ENCODE assay signal across 8 cellular contexts in the genomic region with DNA sequence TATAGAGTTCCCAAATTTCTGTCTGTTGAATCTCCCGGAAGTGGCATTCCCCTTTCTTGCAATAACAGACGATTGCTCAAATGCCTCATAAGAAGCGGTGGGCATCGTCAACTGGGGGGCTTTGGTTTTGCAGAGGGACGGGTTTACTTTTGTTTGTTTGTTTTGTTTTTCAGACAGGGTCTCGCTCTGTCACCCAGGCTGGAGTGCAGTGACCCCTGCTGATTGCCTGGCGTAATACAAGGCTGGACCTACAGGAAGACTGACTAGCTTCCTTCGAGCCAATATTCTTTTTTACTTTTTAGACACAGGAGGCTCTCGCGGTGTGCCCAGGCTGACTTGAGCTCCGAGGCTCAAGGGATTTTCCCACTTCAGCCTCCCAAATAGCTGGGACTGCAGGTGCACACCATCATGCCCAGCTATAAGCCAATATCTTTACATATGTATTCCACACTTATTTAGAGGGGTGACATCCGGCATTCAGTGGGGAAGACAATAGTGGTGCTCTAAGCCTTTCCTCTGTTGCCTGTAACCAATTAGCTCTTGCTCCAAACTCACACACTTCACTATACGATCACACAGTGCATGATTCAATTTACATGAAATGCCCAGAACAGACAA. TPM values are rescaled to one million over a fixed set of nuclear protein-coding genes. Genes with fewer than 3 reads are reported as not detected.
DNase-seq lines count a peak whose midpoint lies in the region; ATAC-seq and TF ChIP-seq lines count a peak whose summit lies in the region.

No MANE protein-coding gene starts in this region.

- no peaks in the 10 kb centered on the region for H3K36me3 ChIP-seq in SK-N-MC (ENCODE audit: insufficient read depth, low read length)
- no peaks in the 10 kb centered on the region for H3K36me3 ChIP-seq in mammary epithelial cell (ENCODE audit: insufficient read depth, low read length)
- no peaks in the 10 kb centered on the region for H3K36me3 ChIP-seq in naive thymus-derived CD4-positive, alpha-beta T cell (ENCODE audit: control insufficient read depth in 2 of 3, insufficient read depth in 3 of 3, low read length in 3 of 3)

- peaks cover 0 to 30% (median 11%) of the 10 kb centered on the region in 7 donors for H3K4me1 Mint-ChIP-seq in naive thymus-derived CD4-positive, alpha-beta T cell

- DNase-seq in CD1c-positive myeloid dendritic cell (ENCODE audit: extremely low spot score) = peak; percentile 21
- DNase-seq in SK-N-MC (ENCODE audit: low read depth, low spot score) = no peak
- no peak for DNase-seq in mammary epithelial cell
- peak in 4 of 9 donors; percentile 12 to 43 (median 24) for DNase-seq in naive thymus-derived CD4-positive, alpha-beta T cell

- no peaks in the 10 kb centered on the region for H3K36me3 Mint-ChIP-seq in naive thymus-derived CD4-positive, alpha-beta T cell

- dilution Hi-C loops in mammary epithelial cell (cut with HindIII; ENCODE audit: low sequenced_read_pairs) = no loop called here

- H3K4me3 Mint-ChIP-seq in naive thymus-derived CD4-positive, alpha-beta T cell = peak overlapping the region in 6 of 10 donors; percentile 2 to 77 (median 21)

- peak; percentile 34 to 50 for TF ChIP-seq CTCF in mammary epithelial cell (conservative IDR thresholded peaks at IDR 0.05 in 1 of 2, IDR thresholded peaks at IDR 0.05 in 1 of 2; ENCODE audit: extremely low read depth in 1 of 2, insufficient read depth in 1 of 2, low read depth in 1 of 2, low read length in 2 of 2)

- peak overlapping the region; percentile 18 for H2AFZ ChIP-seq in mammary epithelial cell (ENCODE audit: low read depth, low read length)

- 64% methylated on average over 12 of the region's 13 CpGs for WGBS in mammary epithelial cell (ENCODE audit: low coverage, missing lambda C conversion rate)

- peak overlapping the region; percentile 59 for H3K4me3 ChIP-seq in SK-N-MC
- no peak overlapping the region for H3K4me3 ChIP-seq in mammary epithelial cell (replicated peaks in 1 of 3; ENCODE audit: insufficient read depth in 1 of 3, low read depth in 2 of 3, low read length in 3 of 3)
- H3K4me3 ChIP-seq in naive thymus-derived CD4-positive, alpha-beta T cell (ENCODE audit: low read length) = no peak overlapping the region

- ATAC-seq in GM18909 (IDR thresholded peaks at IDR 0.05; ENCODE audit: poor library complexity, unreplicated experiment) (peak; percentile 72), HG03108 (IDR thresholded peaks at IDR 0.05; ENCODE audit: unreplicated experiment) (peak; percentile 72), esophagus mucosa (no peak)
- peak; percentile 72 for ATAC-seq in naive thymus-derived CD4-positive, alpha-beta T cell
- ATAC-seq in activated CD4-positive, CD25-positive, alpha-beta regulatory T cell treated with anti-CD3 and anti-CD28 coated beads, Interleukin-2, amount 50 U/mL, for 24 hours = no peak

- intact Hi-C loops in mammary epithelial cell (cut with micrococcal nuclease) = no loop called here
- intact Hi-C loops in naive thymus-derived CD4-positive, alpha-beta T cell (cut with micrococcal nuclease) = loop anchor here (1.0 to 5.0 kb wide), 5 partner anchors 58 to 1508 kb away; partner anchors contain the start of gene TRUB1 (in 1 of the 2)

- no peak overlapping the region for H3K27ac Mint-ChIP-seq in naive thymus-derived CD4-positive, alpha-beta T cell

- H3K79me2 ChIP-seq in mammary epithelial cell (ENCODE audit: insufficient read depth, low read length) = no peaks in the 10 kb centered on the region

- BruUV-seq in mammary epithelial cell (replicated peaks; lab: Mats Ljungman, UMichigan) = no TSS peak

- no peak overlapping the region for H3K4me2 ChIP-seq in mammary epithelial cell (ENCODE audit: insufficient read depth, low read depth, low read length)

- H4K20me1 ChIP-seq in mammary epithelial cell (ENCODE audit: insufficient read depth, low read length) = no peaks in the 10 kb centered on the region

- peaks cover 32 to 60% (median 35%) of the 10 kb centered on the region in 5 donors for H3K27me3 Mint-ChIP-seq in naive thymus-derived CD4-positive, alpha-beta T cell

- POLR2A ChIA-PET in naive thymus-derived CD4-positive, alpha-beta T cell (lab: Charles Lee) = no interaction called here

- H3K27me3 ChIP-seq in mammary epithelial cell (ENCODE audit: insufficient read depth, low read length) = no peaks in the 10 kb centered on the region
- H3K27me3 ChIP-seq in naive thymus-derived CD4-positive, alpha-beta T cell (ENCODE audit: control insufficient read depth in 2 of 2, insufficient read depth in 2 of 2, low read length in 2 of 2) = peaks cover 0 to 5% of the 10 kb centered on the region in 2 donors

- no peak overlapping the region for H3K9ac ChIP-seq in SK-N-MC (ENCODE audit: insufficient read length)
- no peak overlapping the region for H3K9ac ChIP-seq in mammary epithelial cell (ENCODE audit: insufficient read depth, low read length)

- in situ Hi-C loops in mammary epithelial cell (cut with MboI; ENCODE audit: low sequenced_read_pairs in 2 of 2) = loop anchor here in 1 of 2 donors (25.0 kb wide), 1 partner anchor 233 kb away; no protein-coding TSS in a partner anchor

- H3K27ac ChIP-seq in SK-N-MC (peak overlapping the region; percentile 42; the same call in 1 of the 2 replicates), mammary epithelial cell (ENCODE audit: insufficient read depth, low read depth, low read length) (no peak overlapping the region)
- H3K27ac ChIP-seq in naive thymus-derived CD4-positive, alpha-beta T cell (ENCODE audit: low read depth, low read length) = no peak overlapping the region

- no peaks in the 10 kb centered on the region for H3K9me3 ChIP-seq in SK-N-MC (ENCODE audit: low read depth, low read length)
- H3K9me3 ChIP-seq in mammary epithelial cell (replicated peaks; ENCODE audit: insufficient read depth, low read length) = no peaks in the 10 kb centered on the region
- no peaks in the 10 kb centered on the region for H3K9me3 ChIP-seq in naive thymus-derived CD4-positive, alpha-beta T cell (ENCODE audit: control insufficient read depth in 2 of 3, low read length in 3 of 3)

- H3K9me3 Mint-ChIP-seq in naive thymus-derived CD4-positive, alpha-beta T cell = no peaks in the 10 kb centered on the region

- H3K4me1 ChIP-seq in mammary epithelial cell (ENCODE audit: insufficient read depth, low read length) = peaks cover 8% of the 10 kb centered on the region
- H3K4me1 ChIP-seq in naive thymus-derived CD4-positive, alpha-beta T cell (ENCODE audit: control insufficient read depth in 2 of 2, insufficient read depth in 2 of 2, low read length in 2 of 2) = no peaks in the 10 kb centered on the region

- CTCF ChIA-PET in mammary epithelial cell (lab: Charles Lee; ENCODE audit: low non-redundant PET) = interaction anchor here (0.6 kb wide), 1 partner anchor 57 kb away, joined by 7 read pairs; no protein-coding TSS in a partner anchor
- CTCF ChIA-PET in naive thymus-derived CD4-positive, alpha-beta T cell (lab: Charles Lee) = no interaction called here

RNA-seq across cellular contexts. Expression of gene FHIP2A, which starts 58.1 kb away (rescaled TPM):
- total RNA-seq in mammary epithelial cell (10 to 100 TPM; 18.8 to 25.8 TPM), esophagus mucosa (7.9 TPM)
- 5.0 TPM for polyA plus RNA-seq in mammary epithelial cell
- polyA minus RNA-seq in mammary epithelial cell = 26.7 TPM
- 10 to 100 TPM; 17.5 to 28.7 (median 19.6) TPM for total RNA-seq in naive thymus-derived CD4-positive, alpha-beta T cell
- polyA plus RNA-seq in naive thymus-derived CD4-positive, alpha-beta T cell = 1 to 10 TPM; 6.1 to 6.2 TPM

RNA-seq across cellular contexts. Expression of gene TRUB1, which starts 58.3 kb away (rescaled TPM):
- total RNA-seq in mammary epithelial cell (10 to 100 TPM; 33.7 to 35.0 TPM), esophagus mucosa (13.6 TPM)
- polyA plus RNA-seq in mammary epithelial cell = 11.4 TPM
- polyA minus RNA-seq in mammary epithelial cell = 8.8 TPM
- total RNA-seq in naive thymus-derived CD4-positive, alpha-beta T cell = 10 to 100 TPM in 3 of 5 experiments, 1 to 10 TPM in 2; 6.8 to 14.6 (median 12.9) TPM
- 10 to 100 TPM in 1 of 2 donors, 1 to 10 TPM in 1; 7.9 to 11.2 TPM for polyA plus RNA-seq in naive thymus-derived CD4-positive, alpha-beta T cell

Comparison
In these comparisons a context has a peak if more than half of its experiments do, and no peak if none do; other contexts are left out.
1. ATAC-seq: peak in GM18909 (single experiment), HG03108 (single experiment) and naive thymus-derived CD4-positive, alpha-beta T cell (single experiment); none in activated CD4-positive, CD25-positive, alpha-beta regulatory T cell treated with anti-CD3 and anti-CD28 coated beads, Interleukin-2, amount 50 U/mL, for 24 hours (0 of 2) and esophagus mucosa (single experiment).